Comparison of ENCODE assay signal across 8 cellular contexts in genomic region chr13:60396783-60397692, GRCh38. TPM values are rescaled to one million over a fixed set of nuclear protein-coding genes. Genes with fewer than 3 reads are reported as not detected.
DNase-seq lines count a peak whose midpoint lies in the region; ATAC-seq and TF ChIP-seq lines count a peak whose summit lies in the region.

Gene TDRD3 (plus strand): TSS chr13:60397220. CDS start chr13:60397365, 145 bp downstream.

- DNase-seq in AG09309 (ENCODE audit: low read depth) (peak; percentile 40), NCI-H2227 (lab: John Stamatoyannopoulos, UW; ENCODE audit: unreplicated experiment) (peak; percentile 87), activated B cell treated with CpG ODN at 0.5 μM for 24 hours (peak; percentile 83), cardiac fibroblast (ENCODE audit: low read depth in 2 of 2) (peak; percentile 89 to 90), inferior parietal cortex (ENCODE audit: extremely low spot score) (peak; percentile 82)
- DNase-seq in stimulated activated CD4-positive, alpha-beta T cell treated with anti-CD3 and anti-CD28 coated beads, Interleukin-12 subunit alpha, Interleukin-12 subunit beta, amount 100 ng/mL, for 24 hours (ENCODE audit: low read depth in 2 of 2), result peak; percentile 55 to 68

- ATAC-seq in GM18873 (IDR thresholded peaks at IDR 0.05; ENCODE audit: low FRiP score, unreplicated experiment) (peak; percentile 52), HG03135 (IDR thresholded peaks at IDR 0.05; ENCODE audit: unreplicated experiment) (peak; percentile 68), activated B cell treated with CpG ODN at 0.5 μM for 24 hours (ENCODE audit: low read depth) (peak; percentile 68)

- H3K9me3 Mint-ChIP-seq in activated B cell treated with CpG ODN at 0.5 μM for 24 hours, result no peaks in the 10 kb centered on the region

- H3K4me1 Mint-ChIP-seq in activated B cell treated with CpG ODN at 0.5 μM for 24 hours, result peaks cover 31% of the 10 kb centered on the region

- peak within 1 kb of the TSS; percentile 97 for H3K27ac Mint-ChIP-seq in activated B cell treated with CpG ODN at 0.5 μM for 24 hours

- CTCF ChIA-PET in activated B cell treated with CpG ODN at 0.5 μM for 24 hours (lab: Charles Lee), result interaction anchor here (1.4 kb wide), 1 partner anchor 34 kb away, joined by 5 read pairs; no protein-coding TSS in a partner anchor

- H3K4me3 ChIP-seq in AG09309 (ENCODE audit: control insufficient read depth, low read depth, low read length) (peak within 1 kb of the TSS; percentile 79), cardiac fibroblast (replicated peaks in 1 of 2; ENCODE audit: low read depth in 2 of 2, low read length in 2 of 2) (peak within 1 kb of the TSS; percentile 67 to 77)

- intact Hi-C loops in activated B cell treated with CpG ODN at 0.5 μM for 24 hours (cut with micrococcal nuclease), result loop anchor here (1.0 kb wide), 2 partner anchors 34 to 233 kb away; no protein-coding TSS in a partner anchor

- peaks cover 7% of the 10 kb centered on the region for H3K36me3 Mint-ChIP-seq in activated B cell treated with CpG ODN at 0.5 μM for 24 hours (ENCODE audit: low read depth)

- H3K27me3 Mint-ChIP-seq in activated B cell treated with CpG ODN at 0.5 μM for 24 hours, result no peaks in the 10 kb centered on the region

- TF ChIP-seq CTCF in AG09309 (IDR thresholded peaks at IDR 0.05; ENCODE audit: control insufficient read depth, insufficient read depth, low read depth, low read length, missing control alignments) (peak; percentile 84), activated B cell treated with CpG ODN at 0.5 μM for 24 hours (IDR thresholded peaks at IDR 0.05) (peak; percentile 24), cardiac fibroblast (IDR thresholded peaks at IDR 0.05; ENCODE audit: low read depth, low read length) (peak; percentile 84)

- POLR2A ChIA-PET in activated B cell treated with CpG ODN at 0.5 μM for 24 hours (lab: Charles Lee), result interaction anchor here (0.6 to 1.4 kb wide), 3 partner anchors 11 to 30 kb away, joined by 3 to 6 read pairs (median 4); no protein-coding TSS in a partner anchor

- H3K4me3 Mint-ChIP-seq in activated B cell treated with CpG ODN at 0.5 μM for 24 hours, result peak within 1 kb of the TSS; percentile 95

RNA-seq across cellular contexts. Expression of gene TDRD3, which starts in this region (rescaled TPM):
- 19.7 and 22.5 TPM in 2 replicates for total RNA-seq in activated B cell treated with CpG ODN at 0.5 μM for 24 hours

Comparison
In these comparisons a context has a peak if more than half of its experiments do, and no peak if none do; other contexts are left out.
1. Peak in every context shown above with its lines: DNase-seq, ATAC-seq and H3K4me3 ChIP-seq.
2. CTCF ChIP-seq: peak in every context shown above with its lines; median percentile 84 in AG09309; 84 in cardiac fibroblast; 24 in activated B cell treated with CpG ODN at 0.5 μM for 24 hours.